In the genomic region with DNA sequence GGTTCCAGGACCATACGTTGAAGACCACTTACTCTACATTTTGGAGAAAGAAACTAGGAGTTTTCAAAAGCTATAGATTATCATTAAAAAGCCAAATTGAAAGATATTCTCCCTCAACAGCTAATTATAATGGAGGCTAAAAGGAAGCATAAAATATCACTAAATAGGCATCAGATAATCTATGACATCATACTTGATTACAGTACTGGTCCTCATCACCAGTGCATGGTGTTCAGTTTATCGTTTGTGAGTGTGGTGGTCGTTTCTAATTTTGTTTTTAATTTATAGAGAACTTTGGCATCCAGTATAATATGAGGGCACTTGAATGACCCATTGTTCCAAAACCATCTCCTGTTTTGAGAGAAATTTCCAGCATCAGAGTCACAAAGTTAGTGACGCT, we compare ENCODE assay signal across 22 cellular contexts.
"Had no signal": no experiment of that assay in that cellular context is flagged by ENCODE, and none has a peak within 500 bp of the region (broad histone marks: within the 10 kb centered on the region; RNA-seq: fewer than 3 reads in every experiment).

No MANE protein-coding gene starts in this region.

- FAIRE-seq: colon, endothelial cell of umbilical vein, frontal cortex, islet of Langerhans, keratinocyte had no signal

- H3K4me1 ChIP-seq: foreskin keratinocyte, left lung, lower lobe of right lung had no signal

- DNase-seq: dermis blood vessel endothelial cell; dorsolateral prefrontal cortex; effector CD4-positive, alpha-beta T cell; effector memory CD4-positive, alpha-beta T cell; foreskin keratinocyte; glutamatergic neuron; head of caudate nucleus; heart right ventricle; hippocampal formation; left cardiac atrium; left lung; left ventricle myocardium superior; lower lobe of right lung; mesenchymal stem cell; mucosa of descending colon had no signal

- H3K27ac ChIP-seq: coronary artery, dorsolateral prefrontal cortex, foreskin keratinocyte, heart right ventricle, left lung, lower lobe of right lung had no signal

- H3K4me3 ChIP-seq: coronary artery, dorsolateral prefrontal cortex, esophagus muscularis mucosa, heart right ventricle, left lung, lower lobe of right lung, mucosa of descending colon had no signal

- H3K9me3 ChIP-seq: esophagus muscularis mucosa, heart right ventricle, left lung, lower lobe of right lung, mucosa of descending colon had no signal

- H3K27me3 ChIP-seq: esophagus muscularis mucosa, foreskin keratinocyte had no signal

- H3K36me3 ChIP-seq: esophagus muscularis mucosa, heart right ventricle, left lung, lower lobe of right lung had no signal

- ATAC-seq: foreskin keratinocyte, heart right ventricle, left cardiac atrium, left lung, left ventricle myocardium superior, lower lobe of right lung, mucosa of descending colon had no signal
